In the genomic region with DNA sequence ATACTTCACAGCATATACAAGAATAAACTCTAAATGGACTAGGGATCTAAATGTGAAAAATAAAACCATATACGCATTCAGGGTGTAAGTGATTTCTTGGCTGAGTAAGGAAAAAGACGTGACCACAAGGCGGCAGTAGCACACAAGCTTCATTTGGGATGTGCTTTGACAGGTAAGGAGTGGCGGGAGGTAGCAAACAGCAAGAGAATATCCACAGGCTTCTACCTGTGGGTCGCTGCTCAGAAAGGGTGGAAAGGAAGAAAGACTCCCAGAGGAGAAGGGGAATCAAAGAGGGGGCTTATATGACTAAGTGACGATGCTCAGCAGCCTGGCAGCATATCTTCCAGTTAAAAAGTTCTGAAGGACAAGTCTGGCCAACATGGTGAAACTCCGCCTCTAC, we compare ENCODE assay signal across 9 cellular contexts. TPM values are rescaled to one million over a fixed set of nuclear protein-coding genes. Genes with fewer than 3 reads are reported as not detected.
DNase-seq lines count a peak whose midpoint lies in the region; ATAC-seq and TF ChIP-seq lines count a peak whose summit lies in the region.
"Had no signal": no experiment of that assay in that cellular context is flagged by ENCODE, and none has a peak within 500 bp of the region (broad histone marks: within the 10 kb centered on the region; RNA-seq: fewer than 3 reads in every experiment).

No MANE protein-coding gene starts in this region.

- H3K36me3 Mint-ChIP-seq in activated CD8-positive, alpha-beta T cell treated with anti-CD3 and anti-CD28 coated beads, Interleukin-2, amount 10 ng/mL, durations not matched to agents 7 days and 5 days (ENCODE audit: low read depth), result peaks cover 15% of the 10 kb centered on the region

- peak; percentile 71 for TF ChIP-seq CTCF in AG09319 (IDR thresholded peaks at IDR 0.05; ENCODE audit: low read depth, low read length)

- no peak overlapping the region for H3K4me3 ChIP-seq in effector memory CD4-positive, alpha-beta T cell (ENCODE audit: insufficient read depth, low read depth, low read length, poor library complexity, severe bottlenecking)
- H3K4me3 ChIP-seq: suprapubic skin had no signal

- peaks cover 11% of the 10 kb centered on the region for H3K4me1 Mint-ChIP-seq in activated CD8-positive, alpha-beta T cell treated with anti-CD3 and anti-CD28 coated beads, Interleukin-2, amount 10 ng/mL, durations not matched to agents 7 days and 5 days (ENCODE audit: low read depth)

- CTCF ChIA-PET in HEK293T (lab: Yijun Ruan, JAX), result interaction anchor here (0.6 kb wide), 1 partner anchor 41 kb away, joined by 4 read pairs; no protein-coding TSS in a partner anchor
- CTCF ChIA-PET in activated CD8-positive, alpha-beta T cell treated with anti-CD3 and anti-CD28 coated beads, Interleukin-2, amount 10 ng/mL, durations not matched to agents 7 days and 5 days (lab: Charles Lee), result interaction anchor here (0.9 to 1.5 kb wide), 10 partner anchors 8 to 381 kb away, joined by 3 to 6 read pairs (median 3); a partner anchor contains a TSS

- DNase-seq in AG09319 (ENCODE audit: extremely low read depth, low read depth) (peak; percentile 19), HEK293T (ENCODE audit: extremely low spot score) (peak; percentile 26), NCI-H82 treated with DMSO at 0.1 percent for 48 hours (lab: John Stamatoyannopoulos, UW; ENCODE audit: unreplicated experiment) (peak; percentile 36), midbrain (lab: John Stamatoyannopoulos, UW) (peak; percentile 47)
- DNase-seq in activated CD8-positive, alpha-beta T cell treated with anti-CD3 and anti-CD28 coated beads, Interleukin-2, amount 10 ng/mL, durations not matched to agents 7 days and 5 days, result peak; percentile 86
- peak; percentile 54 to 62 (median 57) for DNase-seq in effector memory CD4-positive, alpha-beta T cell
- peak; percentile 52 for DNase-seq in stimulated activated CD8-positive, alpha-beta memory T cell treated with anti-CD3 and anti-CD28 coated beads, Interleukin-4, amount 100 ng/mL, for 4 hours (ENCODE audit: low read depth in 2 of 2, low spot score in 1 of 2)

- H3K27me3 ChIP-seq in effector memory CD4-positive, alpha-beta T cell (replicated peaks; ENCODE audit: control insufficient read depth, insufficient read depth, low read length, poor library complexity, severe bottlenecking), result no peaks in the 10 kb centered on the region

- H3K36me3 ChIP-seq in effector memory CD4-positive, alpha-beta T cell (ENCODE audit: control insufficient read depth, insufficient read depth, low read length), result no peaks in the 10 kb centered on the region
- H3K36me3 ChIP-seq: suprapubic skin had no signal

- H3K27ac ChIP-seq in effector memory CD4-positive, alpha-beta T cell (ENCODE audit: insufficient read depth, low read length, poor library complexity, severe bottlenecking), result no peak overlapping the region
- H3K27ac ChIP-seq: suprapubic skin had no signal

- H3K9me3 Mint-ChIP-seq in activated CD8-positive, alpha-beta T cell treated with anti-CD3 and anti-CD28 coated beads, Interleukin-2, amount 10 ng/mL, durations not matched to agents 7 days and 5 days (ENCODE audit: insufficient read depth), result peaks cover 5% of the 10 kb centered on the region

- peaks cover 9% of the 10 kb centered on the region for H3K4me1 ChIP-seq in effector memory CD4-positive, alpha-beta T cell (ENCODE audit: control insufficient read depth, insufficient read depth, low read length, poor library complexity, severe bottlenecking)

- H3K4me3 Mint-ChIP-seq in activated CD8-positive, alpha-beta T cell treated with anti-CD3 and anti-CD28 coated beads, Interleukin-2, amount 10 ng/mL, durations not matched to agents 7 days and 5 days, result no peak overlapping the region

- no peaks in the 10 kb centered on the region for H3K9me3 ChIP-seq in effector memory CD4-positive, alpha-beta T cell (ENCODE audit: control insufficient read depth, low read length)
- H3K9me3 ChIP-seq: suprapubic skin had no signal

- H3K27me3 Mint-ChIP-seq in activated CD8-positive, alpha-beta T cell treated with anti-CD3 and anti-CD28 coated beads, Interleukin-2, amount 10 ng/mL, durations not matched to agents 7 days and 5 days (ENCODE audit: low read depth), result peaks cover 9% of the 10 kb centered on the region

- peak; percentile 48 for ATAC-seq in activated CD8-positive, alpha-beta T cell treated with anti-CD3 and anti-CD28 coated beads, Interleukin-2, amount 10 ng/mL, durations not matched to agents 7 days and 5 days
- ATAC-seq in GM21737 (IDR thresholded peaks at IDR 0.05; ENCODE audit: unreplicated experiment), result no peak

- POLR2A ChIA-PET in HEK293T (lab: Yijun Ruan, JAX), result no interaction called here
- POLR2A ChIA-PET in activated CD8-positive, alpha-beta T cell treated with anti-CD3 and anti-CD28 coated beads, Interleukin-2, amount 10 ng/mL, durations not matched to agents 7 days and 5 days (lab: Charles Lee), result no interaction called here

- H3K27ac Mint-ChIP-seq in activated CD8-positive, alpha-beta T cell treated with anti-CD3 and anti-CD28 coated beads, Interleukin-2, amount 10 ng/mL, durations not matched to agents 7 days and 5 days, result no peak overlapping the region

TF ChIP-seq in HEK293T, 16 proteins besides CTCF, POLR2A, EP300 and RAD21:
- TF ChIP-seq CTBP1 (IDR thresholded peaks at IDR 0.05; ENCODE audit: borderline replicate concordance), result no peak
- TF ChIP-seq L3MBTL2 (conservative IDR thresholded peaks at IDR 0.05), result no peak
- TF ChIP-seq ZNF384 (IDR thresholded peaks at IDR 0.05), result no peak; the same call in 1 of the 2 replicates
- no peak for TF ChIP-seq BHLHE40 (IDR thresholded peaks at IDR 0.05; ENCODE audit: borderline replicate concordance)

RNA-seq across cellular contexts. Expression of a gene that starts 2.5 kb away (rescaled TPM):
- 10 to 100 TPM; 51.3 to 55.2 TPM for total RNA-seq in activated CD8-positive, alpha-beta T cell treated with anti-CD3 and anti-CD28 coated beads, Interleukin-2, amount 10 ng/mL, durations not matched to agents 7 days and 5 days

RNA-seq across cellular contexts. Expression of a gene that starts 34.3 kb away (rescaled TPM):
- total RNA-seq in activated CD8-positive, alpha-beta T cell treated with anti-CD3 and anti-CD28 coated beads, Interleukin-2, amount 10 ng/mL, durations not matched to agents 7 days and 5 days, result 10 to 100 TPM; 21.1 to 23.2 TPM

RNA-seq across cellular contexts. Expression of a gene that starts 48.3 kb away (rescaled TPM):
- total RNA-seq in activated CD8-positive, alpha-beta T cell treated with anti-CD3 and anti-CD28 coated beads, Interleukin-2, amount 10 ng/mL, durations not matched to agents 7 days and 5 days, result 10 to 100 TPM; 14.6 to 15.8 TPM

Comparison
In these comparisons a context has a peak if more than half of its experiments do, and no peak if none do; other contexts are left out.
1. DNase-seq: peak in every context shown above with its lines; median percentile 86 in activated CD8-positive, alpha-beta T cell treated with anti-CD3 and anti-CD28 coated beads, Interleukin-2, amount 10 ng/mL, durations not matched to agents 7 days and 5 days; 57 in effector memory CD4-positive, alpha-beta T cell; 52 in stimulated activated CD8-positive, alpha-beta memory T cell treated with anti-CD3 and anti-CD28 coated beads, Interleukin-4, amount 100 ng/mL, for 4 hours; 47 in midbrain; 36 in NCI-H82 treated with DMSO at 0.1 percent for 48 hours; 26 in HEK293T; 19 in AG09319.